ENCODE assay signal across 1 cellular context in genomic region chr10:95172851-95173250, GRCh38.
TF ChIP-seq lines count a peak whose summit lies in the region.

No MANE protein-coding gene starts in this region.

TF ChIP-seq in HepG2, 621 proteins besides CTCF, POLR2A, EP300 and RAD21 (continued from another document):
- TF ChIP-seq PRDM4 (CRISPR knock-in tag; IDR thresholded peaks at IDR 0.05; ENCODE audit: borderline replicate concordance), result no peak
- TF ChIP-seq PAX8 (CRISPR knock-in tag; IDR thresholded peaks at IDR 0.05; ENCODE audit: borderline replicate concordance), result no peak
- TF ChIP-seq SIX1 (CRISPR knock-in tag; IDR thresholded peaks at IDR 0.05; ENCODE audit: borderline replicate concordance), result no peak
- no peak for TF ChIP-seq TOPORS (CRISPR knock-in tag; IDR thresholded peaks at IDR 0.05)
- no peak for TF ChIP-seq ZNF839 (CRISPR knock-in tag; IDR thresholded peaks at IDR 0.05; ENCODE audit: borderline replicate concordance)
- TF ChIP-seq KDM5B (CRISPR knock-in tag; IDR thresholded peaks at IDR 0.05; ENCODE audit: borderline replicate concordance), result no peak
- no peak for TF ChIP-seq SRSF1 (optimal IDR thresholded peaks at IDR 0.05; ENCODE audit: low read depth, low read length)
- no peak for TF ChIP-seq YEATS2 (CRISPR knock-in tag; IDR thresholded peaks at IDR 0.05; ENCODE audit: borderline replicate concordance)
- no peak for TF ChIP-seq ZNF180 (CRISPR knock-in tag; IDR thresholded peaks at IDR 0.05; ENCODE audit: borderline replicate concordance, low read depth)
- TF ChIP-seq SNAI1 (CRISPR knock-in tag; IDR thresholded peaks at IDR 0.05; ENCODE audit: borderline replicate concordance), result no peak
- no peak for TF ChIP-seq NCOR1 (IDR thresholded peaks at IDR 0.05; ENCODE audit: borderline replicate concordance, low read length)
